In genomic region chr1:184300446-184300845, GRCh38 we compare ENCODE assay signal across 23 cellular contexts.
DNase-seq lines count a peak whose midpoint lies in the region; ATAC-seq and TF ChIP-seq lines count a peak whose summit lies in the region.
"Had no signal": no experiment of that assay in that cellular context is flagged by ENCODE, and none has a peak within 500 bp of the region (broad histone marks: within the 10 kb centered on the region; RNA-seq: fewer than 3 reads in every experiment).

No MANE protein-coding gene starts in this region.

- H3K27me3 Mint-ChIP-seq in chondrocyte (ENCODE audit: low read depth): no peaks in the 10 kb centered on the region
- H3K27me3 Mint-ChIP-seq in naive thymus-derived CD4-positive, alpha-beta T cell: peaks cover 4 to 20% (median 6%) of the 10 kb centered on the region in 5 donors
- peaks cover 0 to 6% of the 10 kb centered on the region in 2 donors for H3K27me3 Mint-ChIP-seq in T-cell

- POLR2A ChIA-PET in naive thymus-derived CD4-positive, alpha-beta T cell (lab: Charles Lee): no interaction called here
- POLR2A ChIA-PET in T-cell (lab: Charles Lee): no interaction called here

- no peak overlapping the region for H2BK12ac ChIP-seq in mesenchymal stem cell (ENCODE audit: low read length in 2 of 2)

- no peak overlapping the region for H4K8ac ChIP-seq in mesenchymal stem cell (ENCODE audit: low read length)

- no peak for TF ChIP-seq CTCF in chondrocyte (IDR thresholded peaks at IDR 0.05)

- no peak overlapping the region for H2BK120ac ChIP-seq in mesenchymal stem cell (ENCODE audit: low read depth, low read length)

- H3K27me3 ChIP-seq in mesenchymal stem cell (ENCODE audit: control insufficient read depth in 1 of 2, insufficient read depth in 1 of 2, low read length in 2 of 2): no peaks in the 10 kb centered on the region
- no peaks in the 10 kb centered on the region for H3K27me3 ChIP-seq in naive thymus-derived CD4-positive, alpha-beta T cell (ENCODE audit: control insufficient read depth in 2 of 2, insufficient read depth in 2 of 2, low read length in 2 of 2)
- H3K27me3 ChIP-seq: heart left ventricle, left lung, sigmoid colon, thyroid gland had no signal

- H3K9me3 Mint-ChIP-seq in chondrocyte (ENCODE audit: low read depth) (peaks cover 21% of the 10 kb centered on the region), T-cell (peaks cover 0 to 7% (median 2%) of the 10 kb centered on the region in 3 donors)
- H3K9me3 Mint-ChIP-seq in naive thymus-derived CD4-positive, alpha-beta T cell: peaks cover 0 to 15% (median 5%) of the 10 kb centered on the region in 11 donors
- H3K9me3 Mint-ChIP-seq: activated CD4-positive, alpha-beta T cell treated with anti-CD3 and anti-CD28 coated beads, Interleukin-2, amount 10 ng/mL, durations not matched to agents 24 days and 14 days had no signal

- CTCF ChIA-PET in naive thymus-derived CD4-positive, alpha-beta T cell (lab: Charles Lee): no interaction called here
- CTCF ChIA-PET in T-cell (lab: Charles Lee): no interaction called here

- no peaks in the 10 kb centered on the region for H3K36me3 ChIP-seq in mesenchymal stem cell (ENCODE audit: control insufficient read depth in 1 of 2, insufficient read depth in 2 of 2, low read depth in 1 of 2, low read length in 2 of 2)
- H3K36me3 ChIP-seq in naive thymus-derived CD4-positive, alpha-beta T cell (ENCODE audit: control insufficient read depth in 2 of 3, insufficient read depth in 3 of 3, low read length in 3 of 3): no peaks in the 10 kb centered on the region
- H3K36me3 ChIP-seq: heart left ventricle, left lung, sigmoid colon, thyroid gland had no signal

- no peak overlapping the region for H3K4ac ChIP-seq in mesenchymal stem cell (ENCODE audit: low read depth in 1 of 2, low read length in 2 of 2)

- H3K27ac Mint-ChIP-seq in chondrocyte (ENCODE audit: unreplicated experiment): peak overlapping the region; percentile 9
- H3K27ac Mint-ChIP-seq in naive thymus-derived CD4-positive, alpha-beta T cell: no peak overlapping the region
- no peak overlapping the region for H3K27ac Mint-ChIP-seq in T-cell
- H3K27ac Mint-ChIP-seq: activated CD4-positive, alpha-beta T cell treated with anti-CD3 and anti-CD28 coated beads, Interleukin-2, amount 10 ng/mL, durations not matched to agents 24 days and 14 days; activated naive CD8-positive, alpha-beta T cell treated with anti-CD3 and anti-CD28 coated beads, Interleukin-2, amount 50 U/mL, for 24 hours; CD4-positive, alpha-beta memory T cell had no signal

- no peaks in the 10 kb centered on the region for H3K79me1 ChIP-seq in mesenchymal stem cell (replicated peaks; ENCODE audit: low read length, poor library complexity, severe bottlenecking)

- peaks cover 18% of the 10 kb centered on the region for H3K9me3 ChIP-seq in mesenchymal stem cell (ENCODE audit: control insufficient read depth, low read length)
- H3K9me3 ChIP-seq in naive thymus-derived CD4-positive, alpha-beta T cell (ENCODE audit: control insufficient read depth in 2 of 3, low read length in 3 of 3): no peaks in the 10 kb centered on the region
- H3K9me3 ChIP-seq: sigmoid colon, thyroid gland had no signal

- H2AK5ac ChIP-seq in mesenchymal stem cell (ENCODE audit: low read length, severe bottlenecking): no peak overlapping the region

- H3K4me3 Mint-ChIP-seq in chondrocyte (ENCODE audit: unreplicated experiment): no peak overlapping the region
- no peak overlapping the region for H3K4me3 Mint-ChIP-seq in naive thymus-derived CD4-positive, alpha-beta T cell
- H3K4me3 Mint-ChIP-seq in T-cell: no peak overlapping the region
- H3K4me3 Mint-ChIP-seq: activated CD4-positive, alpha-beta T cell treated with anti-CD3 and anti-CD28 coated beads, Interleukin-2, amount 10 ng/mL, durations not matched to agents 24 days and 14 days; activated naive CD8-positive, alpha-beta T cell treated with anti-CD3 and anti-CD28 coated beads, Interleukin-2, amount 50 U/mL, for 24 hours; CD4-positive, alpha-beta memory T cell; nephron had no signal

- H2AFZ ChIP-seq in mesenchymal stem cell (ENCODE audit: low read depth, low read length): no peak overlapping the region

- peak; percentile 81 for DNase-seq in ELR (ENCODE audit: low read depth)
- DNase-seq in NCI-H226: peak; percentile 45
- no peak for DNase-seq in chondrocyte (ENCODE audit: low spot score)
- DNase-seq in mesenchymal stem cell: peak; percentile 38
- DNase-seq in activated CD4-positive, CD25-positive, alpha-beta regulatory T cell treated with anti-CD3 and anti-CD28 coated beads, Interleukin-2, amount 50 U/mL, for 72 hours: no peak
- DNase-seq in naive thymus-derived CD4-positive, alpha-beta T cell: no peak
- DNase-seq in T-cell: no peak
- DNase-seq in NCI-H748 (lab: John Stamatoyannopoulos, UW; ENCODE audit: unreplicated experiment): no peak
- DNase-seq: activated CD4-positive, alpha-beta T cell treated with anti-CD3 and anti-CD28 coated beads, Interleukin-2, amount 10 ng/mL, durations not matched to agents 24 days and 14 days; activated naive CD8-positive, alpha-beta T cell treated with anti-CD3 and anti-CD28 coated beads, Interleukin-2, amount 50 U/mL, for 24 hours; CD4-positive, alpha-beta memory T cell; central memory CD4-positive, alpha-beta T cell; DMS53; heart left ventricle; left lung; midbrain; NCI-H1417; posterior cingulate gyrus; sigmoid colon; stimulated activated CD4-positive, alpha-beta T cell treated with anti-CD3 and anti-CD28 coated beads, Interleukin-1b, Interleukin-23, amount 100 ng/mL, for 48 hours; stimulated activated naive CD4-positive, alpha-beta T cell; thyroid gland had no signal

- H3K18ac ChIP-seq in mesenchymal stem cell (ENCODE audit: low read depth in 1 of 2, low read length in 2 of 2): no peak overlapping the region

- H3K14ac ChIP-seq in mesenchymal stem cell (ENCODE audit: low read length in 2 of 2): no peak overlapping the region

- no peak for ATAC-seq in naive thymus-derived CD4-positive, alpha-beta T cell
- ATAC-seq in T-cell (replicated peaks in 1 of 4): no peak
- ATAC-seq: activated naive CD8-positive, alpha-beta T cell treated with anti-CD3 and anti-CD28 coated beads, Interleukin-2, amount 50 U/mL, for 24 hours; heart left ventricle; left lung had no signal

- 0% methylated on average over 4 of the region's 4 CpGs for WGBS in mesenchymal stem cell

- no peak overlapping the region for H4K91ac ChIP-seq in mesenchymal stem cell (ENCODE audit: low read length)

- H3K4me3 ChIP-seq in mesenchymal stem cell (ENCODE audit: insufficient read depth in 1 of 2, low read depth in 1 of 2, low read length in 2 of 2): no peak overlapping the region
- no peak overlapping the region for H3K4me3 ChIP-seq in naive thymus-derived CD4-positive, alpha-beta T cell (ENCODE audit: low read length)
- H3K4me3 ChIP-seq: heart left ventricle, left lung, sigmoid colon, thyroid gland had no signal

- peaks cover 12% of the 10 kb centered on the region for H3K36me3 Mint-ChIP-seq in chondrocyte (ENCODE audit: low read depth)
- no peaks in the 10 kb centered on the region for H3K36me3 Mint-ChIP-seq in naive thymus-derived CD4-positive, alpha-beta T cell
- H3K36me3 Mint-ChIP-seq in T-cell: no peaks in the 10 kb centered on the region
- H3K36me3 Mint-ChIP-seq: CD4-positive, alpha-beta memory T cell had no signal

- H3K4me2 ChIP-seq in mesenchymal stem cell (ENCODE audit: low read length, poor library complexity, severe bottlenecking): no peak overlapping the region

- H3K4me1 Mint-ChIP-seq in chondrocyte (ENCODE audit: low read depth) (peaks cover 57% of the 10 kb centered on the region), T-cell (peaks cover 5 to 6% (median 6%) of the 10 kb centered on the region in 3 donors)
- peaks cover 0 to 2% (median 0%) of the 10 kb centered on the region in 7 donors for H3K4me1 Mint-ChIP-seq in naive thymus-derived CD4-positive, alpha-beta T cell
- H3K4me1 Mint-ChIP-seq: activated CD4-positive, alpha-beta T cell treated with anti-CD3 and anti-CD28 coated beads, Interleukin-2, amount 10 ng/mL, durations not matched to agents 24 days and 14 days; activated naive CD8-positive, alpha-beta T cell treated with anti-CD3 and anti-CD28 coated beads, Interleukin-2, amount 50 U/mL, for 24 hours had no signal

- intact Hi-C loops in naive thymus-derived CD4-positive, alpha-beta T cell (cut with micrococcal nuclease): no loop called here

- peaks cover 11% of the 10 kb centered on the region for H3K4me1 ChIP-seq in mesenchymal stem cell (ENCODE audit: control insufficient read depth, insufficient read depth, low read depth, low read length)
- no peaks in the 10 kb centered on the region for H3K4me1 ChIP-seq in naive thymus-derived CD4-positive, alpha-beta T cell (ENCODE audit: control insufficient read depth in 2 of 2, insufficient read depth in 2 of 2, low read length in 2 of 2)

- H2BK5ac ChIP-seq in mesenchymal stem cell (ENCODE audit: low read depth, low read length, poor library complexity, severe bottlenecking): no peak overlapping the region

- H3K27ac ChIP-seq in mesenchymal stem cell (ENCODE audit: low read length, poor library complexity, severe bottlenecking): no peak overlapping the region
- H3K27ac ChIP-seq in naive thymus-derived CD4-positive, alpha-beta T cell (ENCODE audit: low read depth, low read length): no peak overlapping the region
- H3K27ac ChIP-seq: heart left ventricle, left lung, thyroid gland had no signal

- no peak overlapping the region for H2BK15ac ChIP-seq in mesenchymal stem cell (ENCODE audit: low read depth, poor library complexity, severe bottlenecking)

- H3K23ac ChIP-seq in mesenchymal stem cell (ENCODE audit: low read length in 2 of 2): no peak overlapping the region

- no peak overlapping the region for H3K9ac ChIP-seq in mesenchymal stem cell (ENCODE audit: low read length)

Comparison
In these comparisons a context has a peak if more than half of its experiments do, and no peak if none do; other contexts are left out.
1. DNase-seq: peak in ELR (single experiment), NCI-H226 (single experiment) and mesenchymal stem cell (single experiment); none in chondrocyte (single experiment), activated CD4-positive, CD25-positive, alpha-beta regulatory T cell treated with anti-CD3 and anti-CD28 coated beads, Interleukin-2, amount 50 U/mL, for 72 hours (single experiment), naive thymus-derived CD4-positive, alpha-beta T cell (0 of 9), T-cell (0 of 34) and NCI-H748 (single experiment).